ENCODE assay signal across 8 cellular contexts in the genomic region with DNA sequence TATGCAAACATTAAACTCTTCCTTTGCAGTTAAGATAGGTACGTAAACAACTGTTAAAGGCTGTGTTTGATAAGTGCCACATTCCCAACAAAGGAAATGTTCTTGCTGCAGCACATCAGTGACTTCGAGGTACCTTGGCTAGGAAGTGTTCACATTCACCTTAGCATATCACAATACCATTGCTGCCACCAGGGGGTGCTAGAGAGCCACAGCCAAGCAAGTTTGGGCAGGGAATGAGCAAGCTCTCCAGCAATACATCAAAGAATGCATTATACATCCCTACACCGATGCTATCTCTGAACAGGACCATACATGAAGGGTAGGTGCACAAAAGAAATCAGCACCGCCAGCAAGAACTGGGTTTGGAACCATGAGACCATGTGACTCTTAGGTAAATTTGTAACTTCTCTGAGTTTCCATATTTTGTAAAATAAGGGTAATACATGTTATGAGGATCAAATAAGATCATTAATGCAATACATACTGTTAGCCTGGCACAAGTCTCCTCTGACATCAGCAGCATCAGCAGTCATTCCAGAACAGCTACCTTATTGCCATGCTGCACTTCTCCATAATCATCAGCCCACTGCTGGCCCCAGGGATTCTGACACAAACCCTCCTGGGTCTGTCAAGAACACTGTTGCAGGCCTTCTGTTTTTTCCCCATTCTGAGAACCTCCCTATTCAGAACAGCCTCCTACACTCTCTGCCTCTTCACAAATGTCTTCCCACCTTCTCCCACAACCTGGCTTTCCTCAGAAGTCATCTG. TPM values are rescaled to one million over a fixed set of nuclear protein-coding genes. Genes with fewer than 3 reads are reported as not detected.
DNase-seq lines count a peak whose midpoint lies in the region; ATAC-seq and TF ChIP-seq lines count a peak whose summit lies in the region.

No MANE protein-coding gene starts in this region.

- peak; percentile 93 for TF ChIP-seq RAD21 in Ishikawa (IDR thresholded peaks at IDR 0.05; ENCODE audit: low read depth)

- H2BK15ac ChIP-seq in neuronal stem cell (ENCODE audit: low read length): no peak overlapping the region

- peaks cover 2% of the 10 kb centered on the region for H3K79me1 ChIP-seq in neuronal stem cell (ENCODE audit: low read depth, low read length)

- H3K4me2 ChIP-seq in neuronal stem cell (ENCODE audit: insufficient read depth, low read length, poor library complexity, severe bottlenecking): no peak overlapping the region

- H2BK120ac ChIP-seq in neuronal stem cell (ENCODE audit: low read depth, low read length): no peak overlapping the region

- DNase-seq in COR-L47 (lab: John Stamatoyannopoulos, UW): peak; percentile 75
- peak; percentile 84 to 94 (median 85) for DNase-seq in Peyer's patch
- DNase-seq in activated T-cell treated with anti-CD3 and anti-CD28 coated beads, Interleukin-2, amount 50 U/mL, for 48 hours: peak; percentile 92 to 96
- DNase-seq in fibroblast of peridontal ligament (ENCODE audit: extremely low read depth): peak; percentile 79
- peak; percentile 81 for DNase-seq in neuronal stem cell (ENCODE audit: low spot score)
- peak; percentile 94 for DNase-seq in superior temporal gyrus (ENCODE audit: extremely low spot score)

- H4K8ac ChIP-seq in neuronal stem cell (ENCODE audit: low read depth, low read length): no peak overlapping the region

- H3K9me3 ChIP-seq in Peyer's patch (no peaks in the 10 kb centered on the region), neuronal stem cell (replicated peaks in 1 of 2; ENCODE audit: control insufficient read depth in 2 of 2, insufficient read depth in 1 of 2, low read depth in 1 of 2, low read length in 2 of 2) (no peaks in the 10 kb centered on the region)

- no peak overlapping the region for H3K27ac ChIP-seq in Peyer's patch
- H3K27ac ChIP-seq in neuronal stem cell (replicated peaks; ENCODE audit: low read length): peak overlapping the region; percentile 23

- H3K23ac ChIP-seq in neuronal stem cell (ENCODE audit: low read depth, low read length, poor library complexity): no peak overlapping the region

- no peak for TF ChIP-seq POLR2A in Peyer's patch (IDR thresholded peaks at IDR 0.05)

- ATAC-seq in GM21390 (IDR thresholded peaks at IDR 0.05; ENCODE audit: unreplicated experiment): peak; percentile 73

- no peak overlapping the region for H2AK5ac ChIP-seq in neuronal stem cell (ENCODE audit: low read depth, low read length)

- H3K36me3 ChIP-seq in Peyer's patch (peaks cover 0 to 25% (median 0%) of the 10 kb centered on the region in 3 donors), neuronal stem cell (replicated peaks in 1 of 2; ENCODE audit: control insufficient read depth in 2 of 2, insufficient read depth in 2 of 2, low read length in 2 of 2) (peaks cover 5 to 46% of the 10 kb centered on the region in 2 donors)

- no peak overlapping the region for H2AFZ ChIP-seq in neuronal stem cell (ENCODE audit: low read length)

- H3K9ac ChIP-seq in neuronal stem cell (ENCODE audit: low read depth, low read length, poor library complexity): no peak overlapping the region

- H3K4me1 ChIP-seq in Peyer's patch: no peaks in the 10 kb centered on the region
- H3K4me1 ChIP-seq in neuronal stem cell (ENCODE audit: control insufficient read depth in 2 of 2, insufficient read depth in 1 of 2, low read depth in 1 of 2, low read length in 2 of 2): no peaks in the 10 kb centered on the region

- no peak overlapping the region for H3K14ac ChIP-seq in neuronal stem cell (ENCODE audit: low read length)

- no CpG with 5 or more reads among the region's 4 CpGs for WGBS in neuronal stem cell (ENCODE audit: extremely low coverage in 2 of 2, insufficient read length in 2 of 2, insufficient replicate concordance in 1 of 2), 2 donors

- no peak overlapping the region for H3K4ac ChIP-seq in neuronal stem cell (ENCODE audit: low read length)

- H4K91ac ChIP-seq in neuronal stem cell (ENCODE audit: low read depth, low read length, poor library complexity): no peak overlapping the region

- no peak overlapping the region for H2BK12ac ChIP-seq in neuronal stem cell (ENCODE audit: low read length)

- peak; percentile 83 to 98 (median 92) for TF ChIP-seq CTCF in Peyer's patch (IDR thresholded peaks at IDR 0.05)

- no peak for TF ChIP-seq EP300 in Ishikawa (IDR thresholded peaks at IDR 0.05; ENCODE audit: borderline replicate concordance)

- H2BK5ac ChIP-seq in neuronal stem cell (ENCODE audit: low read length): no peak overlapping the region

- H3K18ac ChIP-seq in neuronal stem cell (ENCODE audit: low read length): no peak overlapping the region

- H3K4me3 ChIP-seq in Peyer's patch: no peak overlapping the region
- no peak overlapping the region for H3K4me3 ChIP-seq in neuronal stem cell (ENCODE audit: low read length in 2 of 2)

- H3K27me3 ChIP-seq in Peyer's patch: no peaks in the 10 kb centered on the region
- H3K27me3 ChIP-seq in neuronal stem cell (ENCODE audit: control insufficient read depth in 3 of 3, insufficient read depth in 3 of 3, low read depth in 1 of 3, low read length in 3 of 3): no peaks in the 10 kb centered on the region

TF ChIP-seq in Ishikawa, 13 proteins besides CTCF, POLR2A, EP300 and RAD21:
- TF ChIP-seq TAF1 (IDR thresholded peaks at IDR 0.05; ENCODE audit: low read depth): no peak
- TF ChIP-seq TEAD4 (IDR thresholded peaks at IDR 0.05): peak; percentile 70

RNA-seq across cellular contexts. Expression of a gene that starts 37.6 kb away (rescaled TPM):
- 10 to 100 TPM; 24.3 to 71.4 (median 38.2) TPM for total RNA-seq in Peyer's patch
- 73.2 TPM for polyA plus RNA-seq in neuronal stem cell (2013, experiment 1 of 2)
- 76.3 TPM for polyA plus RNA-seq in neuronal stem cell (2013, experiment 2 of 2)
